In the genomic region with DNA sequence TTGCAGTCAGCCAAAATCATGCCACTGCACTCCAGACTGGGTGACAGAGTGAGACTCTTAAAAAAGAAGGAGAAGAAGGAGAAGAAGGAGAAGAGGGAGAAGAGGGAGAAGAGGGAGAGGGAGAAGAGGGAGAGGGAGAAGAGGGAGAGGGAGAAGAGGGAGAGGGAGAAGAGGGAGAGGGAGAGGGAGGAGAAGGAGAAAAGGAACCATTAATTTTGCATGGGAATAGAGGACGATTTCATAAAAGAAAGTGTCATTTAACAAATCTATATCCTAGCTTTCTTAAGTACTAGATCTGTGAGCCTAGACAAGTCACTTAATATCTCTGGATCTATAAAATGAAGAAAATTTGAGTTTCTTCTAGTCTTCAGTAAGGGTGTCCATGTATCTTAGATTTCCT, we compare ENCODE assay signal across 23 cellular contexts. TPM values are rescaled to one million over a fixed set of nuclear protein-coding genes. Genes with fewer than 3 reads are reported as not detected.
"Had no signal": no experiment of that assay in that cellular context is flagged by ENCODE, and none has a peak within 500 bp of the region (broad histone marks: within the 10 kb centered on the region; RNA-seq: fewer than 3 reads in every experiment).

No MANE protein-coding gene starts in this region.

- H3K4me1 Mint-ChIP-seq: activated B cell treated with CpG ODN at 0.5 μM for 24 hours had no signal

- H3K4me3 Mint-ChIP-seq: activated B cell treated with CpG ODN at 0.5 μM for 24 hours; activated CD8-positive, alpha-beta memory T cell treated with anti-CD3 and anti-CD28 coated beads, Interleukin-2, amount 10 ng/mL, durations not matched to agents 7 days and 5 days; T-cell had no signal

- ATAC-seq: activated CD8-positive, alpha-beta memory T cell treated with anti-CD3 and anti-CD28 coated beads, Interleukin-2, amount 10 ng/mL, durations not matched to agents 7 days and 5 days; Panc1; Right ventricle myocardium inferior; T-cell had no signal

- H3K27ac Mint-ChIP-seq: activated B cell treated with CpG ODN at 0.5 μM for 24 hours; activated CD8-positive, alpha-beta memory T cell treated with anti-CD3 and anti-CD28 coated beads, Interleukin-2, amount 10 ng/mL, durations not matched to agents 7 days and 5 days; T-cell had no signal

- DNase-seq: activated B cell treated with CpG ODN at 0.5 μM for 24 hours; activated CD8-positive, alpha-beta memory T cell treated with anti-CD3 and anti-CD28 coated beads, Interleukin-2, amount 10 ng/mL, durations not matched to agents 7 days and 5 days; activated effector memory CD4-positive, alpha-beta T cell treated with Interleukin-2 at 50 U/mL for 16 hours; activated naive CD4-positive, alpha-beta T cell treated with anti-CD3 and anti-CD28 coated beads, Interleukin-2, amount 50 U/mL, for 16 hours; anterior cingulate cortex; caudate nucleus; Karpas-422; MM.1S; NCI-H1105; NCI-H1436 treated with DMSO at 0.1 percent for 48 hours; NCI-H187; NCI-H2081; NCI-H510A treated with DMSO at 0.1 percent for 48 hours; NCI-H69; NK-92 treated with Interleukin-12 subunit alpha and Interleukin-12 subunit beta, amount 100 ng/mL, for 24 hours; OCI-M1; RPMI8226; T-cell; T-helper 2 cell; T1000 had no signal

- H3K27me3 Mint-ChIP-seq: activated B cell treated with CpG ODN at 0.5 μM for 24 hours; activated CD8-positive, alpha-beta memory T cell treated with anti-CD3 and anti-CD28 coated beads, Interleukin-2, amount 10 ng/mL, durations not matched to agents 7 days and 5 days; T-cell had no signal

- H3K9me3 Mint-ChIP-seq: activated B cell treated with CpG ODN at 0.5 μM for 24 hours, T-cell had no signal

RNA-seq across cellular contexts. Expression of gene ATP6V1C2, which starts 41.2 kb away (rescaled TPM):
- total RNA-seq: activated CD8-positive, alpha-beta memory T cell treated with anti-CD3 and anti-CD28 coated beads, Interleukin-2, amount 10 ng/mL, durations not matched to agents 7 days and 5 days; chondrocyte had no signal
